Comparison of ENCODE assay signal across 10 cellular contexts in the genomic region with DNA sequence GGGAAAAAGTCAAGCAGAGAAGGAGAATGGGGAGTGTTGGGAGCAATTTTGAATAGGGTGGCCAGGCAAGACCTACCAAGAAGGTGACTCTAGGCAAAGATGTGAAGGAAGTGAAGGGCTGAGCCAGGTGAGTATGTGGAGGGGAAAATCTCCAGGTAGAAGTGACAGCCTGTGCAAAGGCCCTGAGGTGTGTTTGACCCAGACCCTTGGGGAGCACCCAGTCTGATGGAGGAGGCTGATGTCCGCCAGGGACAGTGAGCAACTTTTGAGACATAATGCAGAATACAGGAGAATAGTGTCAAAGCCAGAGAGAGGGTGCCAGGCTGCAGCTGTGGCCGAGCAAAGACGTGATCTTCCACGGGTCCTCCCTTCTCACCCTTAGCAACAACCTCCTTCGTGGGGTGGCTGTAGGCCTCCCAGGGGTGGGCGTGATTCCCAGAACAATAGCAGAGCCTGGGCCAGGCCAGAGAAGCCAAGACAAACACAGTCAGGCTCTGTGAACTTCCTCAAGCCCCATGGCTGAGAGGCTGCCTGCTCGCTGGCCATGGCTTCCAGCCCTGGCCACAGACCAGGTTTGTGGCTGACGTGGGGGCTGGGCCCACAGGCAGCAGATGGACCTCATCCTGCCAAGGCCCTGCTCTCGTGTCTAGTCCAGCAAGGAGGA. TPM values are rescaled to one million over a fixed set of nuclear protein-coding genes. Genes with fewer than 3 reads are reported as not detected.
DNase-seq lines count a peak whose midpoint lies in the region; ATAC-seq and TF ChIP-seq lines count a peak whose summit lies in the region.
"Had no signal": no experiment of that assay in that cellular context is flagged by ENCODE, and none has a peak within 500 bp of the region (broad histone marks: within the 10 kb centered on the region; RNA-seq: fewer than 3 reads in every experiment).

No MANE protein-coding gene starts in this region.

- WGBS in thyroid gland, 2 donors, result 28 to 50% methylated on average over 3 to 6 of the region's 9 CpGs

- no peak for TF ChIP-seq POLR2A in breast epithelium (IDR thresholded peaks at IDR 0.05)
- no peak for TF ChIP-seq POLR2A in thyroid gland (IDR thresholded peaks at IDR 0.05)

- H3K36me3 ChIP-seq in breast epithelium (no peaks in the 10 kb centered on the region), thyroid gland (peaks cover 0 to 4% of the 10 kb centered on the region in 2 donors)

- H3K27me3 ChIP-seq in breast epithelium (no peaks in the 10 kb centered on the region), thyroid gland (no peaks in the 10 kb centered on the region)

- H3K4me3 ChIP-seq in breast epithelium, result no peak overlapping the region
- H3K4me3 ChIP-seq in thyroid gland (replicated peaks in 1 of 3), result no peak overlapping the region

- no peaks in the 10 kb centered on the region for H3K27me3 Mint-ChIP-seq in T-helper 1 cell treated with Interleukin-12 subunit alpha and Interleukin-12 subunit beta and Interleukin-4 antibody, amounts not matched to agents 30 μg/mL and 1 μg/mL, for 36 hours (ENCODE audit: low read depth)
- H3K27me3 Mint-ChIP-seq: B cell had no signal

- DNase-seq in T-helper 1 cell (no peak), breast epithelium (ENCODE audit: low spot score in 2 of 2) (peak; percentile 72), left colon (peak in 1 of 2 donors; percentile 42), thyroid gland (peak; percentile 91 to 92), KG1 (lab: John Stamatoyannopoulos, UW) (no peak)
- no peak for DNase-seq in activated CD8-positive, alpha-beta memory T cell treated with anti-CD3 and anti-CD28 coated beads, Interleukin-2, amount 50 U/mL, for 4 hours
- no peak for DNase-seq in stimulated activated naive CD4-positive, alpha-beta T cell treated with Interleukin-2 at 50 U/mL for 16 hours (lab: John Stamatoyannopoulos, UW)
- DNase-seq: activated T-cell treated with anti-CD3 and anti-CD28 coated beads, Interleukin-2, amount 50 U/mL, for 4 hours had no signal

- H3K4me1 Mint-ChIP-seq in T-helper 1 cell treated with Interleukin-12 subunit alpha and Interleukin-12 subunit beta and Interleukin-4 antibody, amounts not matched to agents 30 μg/mL and 1 μg/mL, for 36 hours (ENCODE audit: low read depth), result peaks cover 8% of the 10 kb centered on the region
- H3K4me1 Mint-ChIP-seq: B cell had no signal

- no peaks in the 10 kb centered on the region for H3K9me3 Mint-ChIP-seq in T-helper 1 cell treated with Interleukin-12 subunit alpha and Interleukin-12 subunit beta and Interleukin-4 antibody, amounts not matched to agents 30 μg/mL and 1 μg/mL, for 36 hours
- H3K9me3 Mint-ChIP-seq: activated T-cell treated with anti-CD3 and anti-CD28 coated beads, Interleukin-2, amount 50 U/mL, for 4 hours had no signal

- H3K27ac Mint-ChIP-seq in T-helper 1 cell treated with Interleukin-12 subunit alpha and Interleukin-12 subunit beta and Interleukin-4 antibody, amounts not matched to agents 30 μg/mL and 1 μg/mL, for 36 hours, result peak overlapping the region; percentile 36
- H3K27ac Mint-ChIP-seq: B cell had no signal

- peak overlapping the region; percentile 54 to 70 for H3K27ac ChIP-seq in breast epithelium
- peak overlapping the region; percentile 15 to 62 (median 34) for H3K27ac ChIP-seq in thyroid gland

- ATAC-seq in left colon, result peak; percentile 48
- ATAC-seq: activated T-cell treated with anti-CD3 and anti-CD28 coated beads, Interleukin-2, amount 50 U/mL, for 4 hours had no signal

- no peak for TF ChIP-seq CTCF in breast epithelium (IDR thresholded peaks at IDR 0.05)
- no peak for TF ChIP-seq CTCF in thyroid gland (IDR thresholded peaks at IDR 0.05)

- H3K9me3 ChIP-seq in breast epithelium (no peaks in the 10 kb centered on the region), thyroid gland (no peaks in the 10 kb centered on the region)

- H3K4me1 ChIP-seq in breast epithelium, result peaks cover 5 to 8% of the 10 kb centered on the region in 2 donors
- peaks cover 31 to 47% of the 10 kb centered on the region in 2 donors for H3K4me1 ChIP-seq in thyroid gland

- H3K4me3 Mint-ChIP-seq in T-helper 1 cell treated with Interleukin-12 subunit alpha and Interleukin-12 subunit beta and Interleukin-4 antibody, amounts not matched to agents 30 μg/mL and 1 μg/mL, for 36 hours, result no peak overlapping the region
- H3K4me3 Mint-ChIP-seq: activated T-cell treated with anti-CD3 and anti-CD28 coated beads, Interleukin-2, amount 50 U/mL, for 4 hours; B cell had no signal

- intact Hi-C loops in breast epithelium (cut with DNase I; ENCODE audit: low total_unique reads) (no loop called here), left colon (cut with DNase I, micrococcal nuclease) (loop anchor here in 1 of 2 donors (5.0 to 10.0 kb wide), 3 partner anchors 53 to 566 kb away; no protein-coding TSS in a partner anchor), thyroid gland (cut with DNase I) (no loop called here)

- H3K36me3 Mint-ChIP-seq in T-helper 1 cell treated with Interleukin-12 subunit alpha and Interleukin-12 subunit beta and Interleukin-4 antibody, amounts not matched to agents 30 μg/mL and 1 μg/mL, for 36 hours (ENCODE audit: low read depth), result peaks cover 17% of the 10 kb centered on the region

RNA-seq across cellular contexts. Expression of a gene that starts 58.1 kb away (rescaled TPM):
- total RNA-seq in breast epithelium, result 10 to 100 TPM; 22.1 to 52.4 (median 27.5) TPM
- total RNA-seq in left colon, result 1 to 10 TPM; 6.7 to 8.3 TPM
- total RNA-seq in thyroid gland, result 10 to 100 TPM; 42.7 to 98.0 (median 72.5) TPM

Comparison
In these comparisons a context has a peak if more than half of its experiments do, and no peak if none do; other contexts are left out.
1. DNase-seq: peak in breast epithelium (2 of 2) and thyroid gland (2 of 2); none in T-helper 1 cell (0 of 5), activated CD8-positive, alpha-beta memory T cell treated with anti-CD3 and anti-CD28 coated beads, Interleukin-2, amount 50 U/mL, for 4 hours (single experiment), KG1 (single experiment) and stimulated activated naive CD4-positive, alpha-beta T cell treated with Interleukin-2 at 50 U/mL for 16 hours (single experiment).